14 cellular contexts compared by ENCODE assay signal in the genomic region with DNA sequence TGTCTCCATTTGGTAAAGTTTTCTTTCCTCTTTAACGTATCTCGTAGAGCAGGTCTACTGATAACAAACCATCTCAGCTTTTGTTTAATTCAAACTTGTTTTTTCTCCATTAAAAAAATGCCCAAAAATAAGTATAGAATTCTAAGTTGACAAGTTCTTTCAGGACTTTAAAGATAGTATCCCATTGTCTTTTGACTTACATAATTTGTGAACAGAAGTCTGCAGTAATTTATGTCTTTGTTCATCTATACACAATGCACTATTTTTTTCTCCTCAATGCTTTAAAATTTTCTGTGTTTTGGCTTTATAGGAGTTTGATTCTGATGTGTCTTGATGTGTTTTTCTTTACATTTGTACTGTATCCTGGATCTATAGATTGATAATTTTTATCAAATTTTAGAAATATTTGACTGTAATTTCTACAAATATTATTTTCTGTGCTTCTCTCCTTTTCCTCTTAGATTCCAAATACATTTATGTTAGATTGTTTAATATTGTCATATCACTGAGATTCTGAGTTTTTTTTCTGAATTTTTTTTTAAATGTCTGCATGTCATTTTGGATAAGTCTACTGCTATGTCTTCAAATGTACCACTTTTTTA.
"Had no signal": no experiment of that assay in that cellular context is flagged by ENCODE, and none has a peak within 500 bp of the region (broad histone marks: within the 10 kb centered on the region; RNA-seq: fewer than 3 reads in every experiment).

No MANE protein-coding gene starts in this region.

- H3K4me1 ChIP-seq: lower lobe of right lung, pancreas, upper lobe of left lung had no signal

- H3K27me3 ChIP-seq: pancreas, upper lobe of left lung had no signal

- H3K9me3 ChIP-seq: pancreas had no signal

- H3K27ac ChIP-seq: lower lobe of right lung, pancreas, upper lobe of left lung had no signal

- H3K36me3 ChIP-seq: lower lobe of right lung, pancreas, upper lobe of left lung had no signal

- DNase-seq: activated CD4-positive, alpha-beta T cell treated with anti-CD3 and anti-CD28 coated beads, Interleukin-2, amount 10 ng/mL, durations not matched to agents 7 days and 5 days; activated CD4-positive, CD25-positive, alpha-beta regulatory T cell; activated naive CD4-positive, alpha-beta T cell treated with anti-CD3 and anti-CD28 coated beads, Interleukin-2, amount 10 ng/mL, durations not matched to agents 7 days and 5 days; amniotic stem cell; dermis blood vessel endothelial cell; immature natural killer cell; left cardiac atrium; lower lobe of right lung; midbrain; pancreas; stimulated activated CD4-positive, alpha-beta T cell treated with anti-CD3 and anti-CD28 coated beads, Interleukin-15, amount 100 ng/mL, for 24 hours; stimulated activated CD4-positive, alpha-beta T cell treated with anti-CD3 and anti-CD28 coated beads, Interleukin-4, amount 100 ng/mL, for 24 hours; T1000; upper lobe of left lung had no signal

- H3K4me3 ChIP-seq: lower lobe of right lung, pancreas, upper lobe of left lung had no signal

- ATAC-seq: left cardiac atrium, lower lobe of right lung, pancreas had no signal
